ENCODE assay signal across 8 cellular contexts in the genomic region with DNA sequence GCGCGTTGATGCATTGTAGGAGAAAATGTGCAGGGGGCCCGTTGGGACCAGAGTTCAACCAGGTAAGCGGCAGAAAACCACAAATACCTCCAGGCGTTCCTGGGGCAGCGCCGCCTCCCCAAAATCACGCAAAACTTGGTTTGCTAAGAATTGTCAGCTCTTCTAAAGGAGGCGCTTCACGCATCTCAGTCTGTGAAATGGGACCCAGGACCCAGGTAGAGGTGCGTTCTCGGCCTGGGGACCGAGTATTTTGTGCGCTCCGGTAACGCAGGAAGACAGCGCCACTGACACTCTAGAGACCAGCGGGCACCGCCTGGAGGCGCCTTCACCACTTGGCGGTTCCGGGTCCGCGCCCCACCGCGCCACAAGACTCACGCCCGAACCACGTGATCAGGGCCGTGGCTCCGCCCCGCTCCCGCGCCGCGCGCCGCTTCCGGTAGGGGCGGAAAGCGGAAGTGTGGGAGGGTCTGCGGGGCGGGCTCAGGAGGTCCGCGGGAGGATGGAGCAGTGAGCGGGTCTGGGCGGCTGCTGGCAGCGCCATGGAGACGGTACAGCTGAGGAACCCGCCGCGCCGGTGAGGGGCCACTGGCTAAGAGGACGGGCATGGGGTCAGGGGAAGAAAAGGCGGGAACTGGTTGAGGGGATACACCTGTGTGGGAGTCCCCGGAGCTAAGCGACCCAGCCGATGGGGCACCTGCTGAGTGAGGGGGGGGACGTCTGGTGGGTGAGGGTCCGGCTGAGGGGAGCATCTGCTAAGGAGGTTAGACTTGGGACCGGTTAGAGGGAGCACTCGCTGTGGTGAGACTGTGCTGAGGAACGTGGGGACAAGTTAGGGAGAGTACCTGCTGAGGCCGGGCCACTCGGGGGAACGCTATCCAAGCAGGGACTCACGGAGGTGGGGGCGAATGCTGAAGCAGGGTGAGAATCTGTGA. TPM values are rescaled to one million over a fixed set of nuclear protein-coding genes. Genes with fewer than 3 reads are reported as not detected.
DNase-seq lines count a peak whose midpoint lies in the region; ATAC-seq and TF ChIP-seq lines count a peak whose summit lies in the region.

A gene (plus strand): TSS at position 483 of the 932 bp plus-strand sequence. CDS start 57 bp downstream, at position 540.

- peak within 1 kb of the TSS; percentile 93 to 98 for H3K4me3 ChIP-seq in cardiac fibroblast (replicated peaks in 1 of 2; ENCODE audit: low read depth in 2 of 2, low read length in 2 of 2)

- DNase-seq in AG08395 (ENCODE audit: low spot score) (peak; percentile 89), NCI-H2227 treated with DMSO at 0.1 percent for 48 hours (lab: John Stamatoyannopoulos, UW) (peak; percentile 92), WTC11 (ENCODE audit: low spot score) (peak; percentile 96), cardiac fibroblast (ENCODE audit: low read depth in 2 of 2) (peak; percentile 89 to 93), immature natural killer cell (peak; percentile 96)
- peak; percentile 90 for DNase-seq in stimulated activated CD4-positive, alpha-beta T cell treated with anti-CD3 and anti-CD28 coated beads, Interleukin-12 subunit alpha, Interleukin-12 subunit beta, amount 100 ng/mL, for 24 hours (ENCODE audit: low read depth in 2 of 2)

- POLR2A ChIA-PET in WTC11 (lab: Charles Lee), result no interaction called here

- peak within 1 kb of the TSS; percentile 80 for H3K27ac Mint-ChIP-seq in WTC11
- H3K27ac Mint-ChIP-seq in immature natural killer cell, result peak within 1 kb of the TSS; percentile 94 to 98 (median 96)

- no peaks in the 10 kb centered on the region for H3K9me3 Mint-ChIP-seq in WTC11
- no peaks in the 10 kb centered on the region for H3K9me3 Mint-ChIP-seq in immature natural killer cell

- H3K4me3 Mint-ChIP-seq in WTC11, result peak within 1 kb of the TSS; percentile 100
- H3K4me3 Mint-ChIP-seq in immature natural killer cell, result peak within 1 kb of the TSS; percentile 93 to 99 (median 96)

- TF ChIP-seq CTCF in WTC11 (IDR thresholded peaks at IDR 0.05), result no peak
- peak; percentile 48 for TF ChIP-seq CTCF in cardiac fibroblast (IDR thresholded peaks at IDR 0.05; ENCODE audit: low read depth, low read length)

- H3K36me3 Mint-ChIP-seq in WTC11 (no peaks in the 10 kb centered on the region), immature natural killer cell (peaks cover 5 to 8% (median 6%) of the 10 kb centered on the region in 3 donors)

- H3K27me3 Mint-ChIP-seq in WTC11 (ENCODE audit: low read depth), result peaks cover 31% of the 10 kb centered on the region
- peaks cover 13 to 23% (median 14%) of the 10 kb centered on the region in 3 donors for H3K27me3 Mint-ChIP-seq in immature natural killer cell (ENCODE audit: low read depth in 3 of 3)

- CTCF ChIA-PET in WTC11 (lab: Charles Lee), result interaction anchor here (1.2 to 1.4 kb wide), 2 partner anchors 55 to 130 kb away, joined by 3 read pairs; no protein-coding TSS in a partner anchor

- ATAC-seq in GM18907 (IDR thresholded peaks at IDR 0.05; ENCODE audit: unreplicated experiment), result peak; percentile 71
- ATAC-seq in HG03159 (IDR thresholded peaks at IDR 0.05; ENCODE audit: unreplicated experiment), result peak; percentile 67
- ATAC-seq in WTC11, result peak; percentile 96

- peaks cover 47% of the 10 kb centered on the region for H3K4me1 Mint-ChIP-seq in WTC11
- peaks cover 47 to 55% of the 10 kb centered on the region in 2 donors for H3K4me1 Mint-ChIP-seq in immature natural killer cell

TF ChIP-seq in WTC11, 78 proteins besides CTCF, POLR2A, EP300 and RAD21 (continues in another document):
- no peak for TF ChIP-seq ZNF317 (CRISPR knock-in tag; IDR thresholded peaks at IDR 0.05; ENCODE audit: borderline replicate concordance, low read depth)
- TF ChIP-seq FOXK1 (CRISPR knock-in tag; IDR thresholded peaks at IDR 0.05), result peak; percentile 94
- TF ChIP-seq, protein P1, sequence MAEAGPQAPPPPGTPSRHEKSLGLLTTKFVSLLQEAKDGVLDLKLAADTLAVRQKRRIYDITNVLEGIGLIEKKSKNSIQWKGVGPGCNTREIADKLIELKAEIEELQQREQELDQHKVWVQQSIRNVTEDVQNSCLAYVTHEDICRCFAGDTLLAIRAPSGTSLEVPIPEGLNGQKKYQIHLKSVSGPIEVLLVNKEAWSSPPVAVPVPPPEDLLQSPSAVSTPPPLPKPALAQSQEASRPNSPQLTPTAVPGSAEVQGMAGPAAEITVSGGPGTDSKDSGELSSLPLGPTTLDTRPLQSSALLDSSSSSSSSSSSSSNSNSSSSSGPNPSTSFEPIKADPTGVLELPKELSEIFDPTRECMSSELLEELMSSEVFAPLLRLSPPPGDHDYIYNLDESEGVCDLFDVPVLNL (CRISPR knock-in tag; IDR thresholded peaks at IDR 0.05; ENCODE audit: borderline replicate concordance, low read depth), result no peak; the same call in 1 of the 2 replicates
- TF ChIP-seq NR1H2 (CRISPR knock-in tag; IDR thresholded peaks at IDR 0.05), result no peak
- TF ChIP-seq, protein P2, sequence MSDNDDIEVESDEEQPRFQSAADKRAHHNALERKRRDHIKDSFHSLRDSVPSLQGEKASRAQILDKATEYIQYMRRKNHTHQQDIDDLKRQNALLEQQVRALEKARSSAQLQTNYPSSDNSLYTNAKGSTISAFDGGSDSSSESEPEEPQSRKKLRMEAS (CRISPR knock-in tag; IDR thresholded peaks at IDR 0.05), result peak; percentile 82
- TF ChIP-seq, protein P3, sequence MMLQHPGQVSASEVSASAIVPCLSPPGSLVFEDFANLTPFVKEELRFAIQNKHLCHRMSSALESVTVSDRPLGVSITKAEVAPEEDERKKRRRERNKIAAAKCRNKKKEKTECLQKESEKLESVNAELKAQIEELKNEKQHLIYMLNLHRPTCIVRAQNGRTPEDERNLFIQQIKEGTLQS (CRISPR knock-in tag; conservative IDR thresholded peaks at IDR 0.05), result no peak
- TF ChIP-seq, protein P4, sequence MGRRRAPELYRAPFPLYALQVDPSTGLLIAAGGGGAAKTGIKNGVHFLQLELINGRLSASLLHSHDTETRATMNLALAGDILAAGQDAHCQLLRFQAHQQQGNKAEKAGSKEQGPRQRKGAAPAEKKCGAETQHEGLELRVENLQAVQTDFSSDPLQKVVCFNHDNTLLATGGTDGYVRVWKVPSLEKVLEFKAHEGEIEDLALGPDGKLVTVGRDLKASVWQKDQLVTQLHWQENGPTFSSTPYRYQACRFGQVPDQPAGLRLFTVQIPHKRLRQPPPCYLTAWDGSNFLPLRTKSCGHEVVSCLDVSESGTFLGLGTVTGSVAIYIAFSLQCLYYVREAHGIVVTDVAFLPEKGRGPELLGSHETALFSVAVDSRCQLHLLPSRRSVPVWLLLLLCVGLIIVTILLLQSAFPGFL (CRISPR knock-in tag; IDR thresholded peaks at IDR 0.05; ENCODE audit: borderline replicate concordance), result peak; percentile 47; the same call in 1 of the 2 replicates
- no peak for TF ChIP-seq ATF1 (CRISPR knock-in tag; IDR thresholded peaks at IDR 0.05)
- TF ChIP-seq GRHL2 (CRISPR knock-in tag; IDR thresholded peaks at IDR 0.05; ENCODE audit: insufficient replicate concordance, severe bottlenecking), result no peak
- TF ChIP-seq OVOL2 (CRISPR knock-in tag; IDR thresholded peaks at IDR 0.05; ENCODE audit: borderline replicate concordance), result no peak
- TF ChIP-seq, protein P5, sequence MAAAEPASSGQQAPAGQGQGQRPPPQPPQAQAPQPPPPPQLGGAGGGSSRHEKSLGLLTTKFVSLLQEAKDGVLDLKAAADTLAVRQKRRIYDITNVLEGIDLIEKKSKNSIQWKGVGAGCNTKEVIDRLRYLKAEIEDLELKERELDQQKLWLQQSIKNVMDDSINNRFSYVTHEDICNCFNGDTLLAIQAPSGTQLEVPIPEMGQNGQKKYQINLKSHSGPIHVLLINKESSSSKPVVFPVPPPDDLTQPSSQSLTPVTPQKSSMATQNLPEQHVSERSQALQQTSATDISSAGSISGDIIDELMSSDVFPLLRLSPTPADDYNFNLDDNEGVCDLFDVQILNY (CRISPR knock-in tag; IDR thresholded peaks at IDR 0.05), result peak; percentile 96
- no peak for TF ChIP-seq NFYB (CRISPR knock-in tag; conservative IDR thresholded peaks at IDR 0.05; ENCODE audit: low read depth)
- no peak for TF ChIP-seq ZNF423 (CRISPR knock-in tag; IDR thresholded peaks at IDR 0.05)
- no peak for TF ChIP-seq ZNF121 (CRISPR knock-in tag; IDR thresholded peaks at IDR 0.05)
- peak; percentile 59; the same call in 1 of the 2 replicates for TF ChIP-seq ZNF232 (CRISPR knock-in tag; IDR thresholded peaks at IDR 0.05)
- TF ChIP-seq ZBTB21 (CRISPR knock-in tag; IDR thresholded peaks at IDR 0.05; ENCODE audit: borderline replicate concordance), result no peak
- peak; percentile 87 for TF ChIP-seq TEAD1 (CRISPR knock-in tag; IDR thresholded peaks at IDR 0.05)
- TF ChIP-seq, protein P6, sequence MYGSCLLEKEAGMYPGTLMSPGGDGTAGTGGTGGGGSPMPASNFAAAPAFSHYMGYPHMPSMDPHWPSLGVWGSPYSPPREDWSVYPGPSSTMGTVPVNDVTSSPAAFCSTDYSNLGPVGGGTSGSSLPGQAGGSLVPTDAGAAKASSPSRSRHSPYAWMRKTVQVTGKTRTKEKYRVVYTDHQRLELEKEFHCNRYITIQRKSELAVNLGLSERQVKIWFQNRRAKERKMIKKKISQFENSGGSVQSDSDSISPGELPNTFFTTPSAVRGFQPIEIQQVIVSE (CRISPR knock-in tag; IDR thresholded peaks at IDR 0.05; ENCODE audit: borderline replicate concordance), result no peak
- no peak for TF ChIP-seq EMX1 (CRISPR knock-in tag; IDR thresholded peaks at IDR 0.05)
- peak; percentile 97 for TF ChIP-seq SP1 (CRISPR knock-in tag; conservative IDR thresholded peaks at IDR 0.05)
- TF ChIP-seq, protein P7, sequence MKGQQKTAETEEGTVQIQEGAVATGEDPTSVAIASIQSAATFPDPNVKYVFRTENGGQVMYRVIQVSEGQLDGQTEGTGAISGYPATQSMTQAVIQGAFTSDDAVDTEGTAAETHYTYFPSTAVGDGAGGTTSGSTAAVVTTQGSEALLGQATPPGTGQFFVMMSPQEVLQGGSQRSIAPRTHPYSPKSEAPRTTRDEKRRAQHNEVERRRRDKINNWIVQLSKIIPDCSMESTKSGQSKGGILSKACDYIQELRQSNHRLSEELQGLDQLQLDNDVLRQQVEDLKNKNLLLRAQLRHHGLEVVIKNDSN (CRISPR knock-in tag; IDR thresholded peaks at IDR 0.05), result peak; percentile 97
- TF ChIP-seq, protein P8, sequence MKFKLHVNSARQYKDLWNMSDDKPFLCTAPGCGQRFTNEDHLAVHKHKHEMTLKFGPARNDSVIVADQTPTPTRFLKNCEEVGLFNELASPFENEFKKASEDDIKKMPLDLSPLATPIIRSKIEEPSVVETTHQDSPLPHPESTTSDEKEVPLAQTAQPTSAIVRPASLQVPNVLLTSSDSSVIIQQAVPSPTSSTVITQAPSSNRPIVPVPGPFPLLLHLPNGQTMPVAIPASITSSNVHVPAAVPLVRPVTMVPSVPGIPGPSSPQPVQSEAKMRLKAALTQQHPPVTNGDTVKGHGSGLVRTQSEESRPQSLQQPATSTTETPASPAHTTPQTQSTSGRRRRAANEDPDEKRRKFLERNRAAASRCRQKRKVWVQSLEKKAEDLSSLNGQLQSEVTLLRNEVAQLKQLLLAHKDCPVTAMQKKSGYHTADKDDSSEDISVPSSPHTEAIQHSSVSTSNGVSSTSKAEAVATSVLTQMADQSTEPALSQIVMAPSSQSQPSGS (CRISPR knock-in tag; IDR thresholded peaks at IDR 0.05; ENCODE audit: borderline replicate concordance, low read depth), result no peak

RNA-seq across cellular contexts. Expression of the gene that starts here (rescaled TPM):
- total RNA-seq in WTC11 (2021), result 36.0 to 41.2 TPM (median 37.9 TPM) in 3 replicates
- polyA plus RNA-seq in immature natural killer cell, result 100 to 1,000 TPM; 122 to 256 (median 133) TPM

Comparison
In these comparisons a context has a peak if more than half of its experiments do, and no peak if none do; other contexts are left out.
1. Peak in every context shown above with its lines: DNase-seq, ATAC-seq and H3K4me3 ChIP-seq.